12 cellular contexts compared by ENCODE assay signal in the genomic region with DNA sequence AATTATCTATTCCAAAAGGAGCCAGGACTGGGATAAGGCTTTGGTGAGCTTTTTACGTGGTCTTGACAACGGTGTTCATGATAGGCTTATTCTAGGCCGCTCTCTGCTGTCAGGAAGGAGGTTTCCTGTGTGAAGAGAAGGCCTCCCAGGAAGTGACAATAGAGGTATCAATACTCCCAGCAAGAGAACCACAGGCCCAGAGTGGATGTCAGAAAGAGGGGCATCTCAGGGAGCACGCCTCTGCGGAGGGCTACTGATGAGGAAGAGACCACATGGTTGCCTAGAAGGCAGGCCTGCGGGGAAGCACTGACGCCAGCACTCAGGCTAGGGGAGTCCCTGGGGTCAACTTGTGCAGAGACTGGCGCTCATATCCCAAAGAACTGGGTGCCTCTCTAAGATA.
A peak's percentile ranks its signal among the peaks of the same experiment; 100 is the strongest.
DNase-seq lines count a peak whose midpoint lies in the region; ATAC-seq and TF ChIP-seq lines count a peak whose summit lies in the region.
"Had no signal": no experiment of that assay in that cellular context is flagged by ENCODE, and none has a peak within 500 bp of the region (broad histone marks: within the 10 kb centered on the region; RNA-seq: fewer than 3 reads in every experiment).

No MANE protein-coding gene starts in this region.

- TF ChIP-seq CTCF in activated CD8-positive, alpha-beta T cell treated with anti-CD3 and anti-CD28 coated beads for 36 hours (IDR thresholded peaks at IDR 0.05): no peak
- TF ChIP-seq CTCF in omental fat pad (IDR thresholded peaks at IDR 0.05): no peak

- H3K9me3 Mint-ChIP-seq in activated CD8-positive, alpha-beta T cell treated with anti-CD3 and anti-CD28 coated beads for 36 hours: no peaks in the 10 kb centered on the region
- peaks cover 3% of the 10 kb centered on the region in 2 donors for H3K9me3 Mint-ChIP-seq in stimulated activated naive B cell treated with anti-CD40 and anti-IgM and Interleukin-4, amounts not matched to agents 10 μg/mL and 1 μg/mL and 100 μg/mL, for 72 hours

- H3K4me1 Mint-ChIP-seq in activated CD8-positive, alpha-beta T cell treated with anti-CD3 and anti-CD28 coated beads for 36 hours (ENCODE audit: low read depth): peaks cover 92% of the 10 kb centered on the region
- H3K4me1 Mint-ChIP-seq in stimulated activated naive B cell treated with anti-CD40 and anti-IgM and Interleukin-4, amounts not matched to agents 10 μg/mL and 1 μg/mL and 100 μg/mL, for 72 hours: peaks cover 78 to 96% of the 10 kb centered on the region in 2 donors

- H3K36me3 ChIP-seq in KOPT-K1 (ENCODE audit: insufficient read depth, low read length): no peaks in the 10 kb centered on the region

- POLR2A ChIA-PET in activated CD8-positive, alpha-beta T cell treated with anti-CD3 and anti-CD28 coated beads for 36 hours (lab: Charles Lee): interaction anchor here (0.6 to 9.3 kb wide), 12 partner anchors 8 to 50 kb away, joined by 3 to 56 read pairs (median 5); no protein-coding TSS in a partner anchor

- H3K9me3 ChIP-seq in KOPT-K1 (ENCODE audit: insufficient read depth, low read length, poor library complexity, severe bottlenecking): no peaks in the 10 kb centered on the region

- peak overlapping the region; percentile 81 for H3K27ac ChIP-seq in KOPT-K1 (ENCODE audit: low read depth, low read length, poor library complexity, severe bottlenecking)

- CTCF ChIA-PET in activated CD8-positive, alpha-beta T cell treated with anti-CD3 and anti-CD28 coated beads for 36 hours (lab: Charles Lee): interaction anchor here (1.1 to 5.5 kb wide), 6 partner anchors 9 to 52 kb away, joined by 3 to 42 read pairs (median 9); no protein-coding TSS in a partner anchor

- peak overlapping the region; percentile 94 for H3K27ac Mint-ChIP-seq in activated CD8-positive, alpha-beta T cell treated with anti-CD3 and anti-CD28 coated beads for 36 hours
- peak overlapping the region; percentile 97 for H3K27ac Mint-ChIP-seq in stimulated activated naive B cell treated with anti-CD40 and anti-IgM and Interleukin-4, amounts not matched to agents 10 μg/mL and 1 μg/mL and 100 μg/mL, for 72 hours

- H3K4me3 Mint-ChIP-seq in activated CD8-positive, alpha-beta T cell treated with anti-CD3 and anti-CD28 coated beads for 36 hours: peak overlapping the region; percentile 68
- peak overlapping the region; percentile 86 to 87 for H3K4me3 Mint-ChIP-seq in stimulated activated naive B cell treated with anti-CD40 and anti-IgM and Interleukin-4, amounts not matched to agents 10 μg/mL and 1 μg/mL and 100 μg/mL, for 72 hours

- H3K27me3 Mint-ChIP-seq in activated CD8-positive, alpha-beta T cell treated with anti-CD3 and anti-CD28 coated beads for 36 hours: no peaks in the 10 kb centered on the region
- no peaks in the 10 kb centered on the region for H3K27me3 Mint-ChIP-seq in stimulated activated naive B cell treated with anti-CD40 and anti-IgM and Interleukin-4, amounts not matched to agents 10 μg/mL and 1 μg/mL and 100 μg/mL, for 72 hours

- peaks cover 20% of the 10 kb centered on the region for H3K36me3 Mint-ChIP-seq in activated CD8-positive, alpha-beta T cell treated with anti-CD3 and anti-CD28 coated beads for 36 hours (ENCODE audit: low read depth)
- H3K36me3 Mint-ChIP-seq in stimulated activated naive B cell treated with anti-CD40 and anti-IgM and Interleukin-4, amounts not matched to agents 10 μg/mL and 1 μg/mL and 100 μg/mL, for 72 hours: peaks cover 30 to 63% of the 10 kb centered on the region in 2 donors

- peak; percentile 86 for DNase-seq in activated CD8-positive, alpha-beta T cell treated with anti-CD3 and anti-CD28 coated beads for 36 hours
- DNase-seq in islet precursor cell (peak; percentile 44), HPDE6-E6E7 (ENCODE audit: extremely low spot score) (no peak), NCI-H146 (lab: John Stamatoyannopoulos, UW) (no peak), omental fat pad (ENCODE audit: low spot score) (no peak)
- no peak for DNase-seq in stimulated activated naive B cell treated with anti-CD40 and anti-IgM and Interleukin-4, amounts not matched to agents 10 μg/mL and 1 μg/mL and 100 μg/mL, for 72 hours
- DNase-seq: EL, IMR-90, NCI-H69, T1000 had no signal

- intact Hi-C loops in activated CD8-positive, alpha-beta T cell treated with anti-CD3 and anti-CD28 coated beads for 36 hours (cut with micrococcal nuclease): loop anchor here (5.0 kb wide), 1 partner anchor 36 kb away; no protein-coding TSS in a partner anchor

- ATAC-seq in activated CD8-positive, alpha-beta T cell treated with anti-CD3 and anti-CD28 coated beads for 36 hours: peak; percentile 32
- ATAC-seq in stimulated activated naive B cell treated with anti-CD40 and anti-IgM and Interleukin-4, amounts not matched to agents 10 μg/mL and 1 μg/mL and 100 μg/mL, for 72 hours (replicated peaks): no peak
- ATAC-seq in HG02884 (IDR thresholded peaks at IDR 0.05; ENCODE audit: unreplicated experiment) (no peak), omental fat pad (ENCODE audit: low FRiP score) (no peak)

Comparison
In these comparisons a context has a peak if more than half of its experiments do, and no peak if none do; other contexts are left out.
1. DNase-seq: peak in activated CD8-positive, alpha-beta T cell treated with anti-CD3 and anti-CD28 coated beads for 36 hours (single experiment) and islet precursor cell (single experiment); none in stimulated activated naive B cell treated with anti-CD40 and anti-IgM and Interleukin-4, amounts not matched to agents 10 μg/mL and 1 μg/mL and 100 μg/mL, for 72 hours (single experiment), HPDE6-E6E7 (single experiment), NCI-H146 (single experiment) and omental fat pad (single experiment).